Comparison of ENCODE assay signal across 9 cellular contexts in the genomic region with DNA sequence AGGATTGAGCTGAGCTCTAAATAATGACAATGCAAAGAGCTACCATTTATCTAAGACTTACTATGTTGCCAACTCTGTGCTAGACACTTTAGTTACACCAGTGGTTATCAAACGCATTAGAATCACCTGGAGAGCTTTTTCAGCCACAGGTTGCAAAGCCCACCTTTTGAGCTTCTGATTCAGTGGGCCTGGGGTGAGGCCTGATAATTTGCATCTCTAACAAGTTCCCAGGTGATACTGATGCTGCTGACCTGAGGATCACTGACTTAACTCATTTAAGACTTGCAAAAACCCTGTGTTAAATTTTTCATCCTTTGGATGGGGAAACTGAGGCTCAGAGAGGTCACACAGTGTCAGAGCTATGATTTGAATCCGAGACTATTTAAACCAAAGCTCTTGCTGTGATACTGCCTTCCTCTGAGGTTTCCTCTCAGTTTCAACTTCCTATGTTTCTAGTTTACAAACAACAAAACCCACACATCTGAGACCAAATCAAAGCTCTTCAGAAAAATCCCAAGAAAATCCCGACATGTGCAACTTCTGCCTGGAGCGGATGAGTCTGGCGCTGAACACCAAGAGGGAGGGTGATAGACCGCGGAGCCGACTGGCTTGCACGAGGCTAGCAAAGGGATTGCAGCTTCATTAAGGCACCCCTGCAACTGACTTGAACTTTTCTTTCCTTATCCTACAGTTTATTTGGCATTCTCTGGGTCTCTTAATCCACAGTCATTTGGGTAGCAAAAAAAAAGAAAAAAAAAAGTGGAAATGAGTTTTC.
A peak's percentile ranks its signal among the peaks of the same experiment; 100 is the strongest.
DNase-seq lines count a peak whose midpoint lies in the region; ATAC-seq and TF ChIP-seq lines count a peak whose summit lies in the region.
"Had no signal": no experiment of that assay in that cellular context is flagged by ENCODE, and none has a peak within 500 bp of the region (broad histone marks: within the 10 kb centered on the region; RNA-seq: fewer than 3 reads in every experiment).

No MANE protein-coding gene starts in this region.

- H3K27ac ChIP-seq in H9 (ENCODE audit: insufficient read length, low read depth, low read length) (no peak overlapping the region), adrenal gland (peak overlapping the region in 1 of 5 donors; percentile 20), iPS-20b (ENCODE audit: low read length) (peak overlapping the region; percentile 7)

- no peak for ATAC-seq in stimulated activated memory B cell treated with anti-CD40 and anti-IgM and Interleukin-4, amounts not matched to agents 10 μg/mL and 1 μg/mL and 100 μg/mL, for 72 hours
- ATAC-seq in HG03039 (IDR thresholded peaks at IDR 0.05; ENCODE audit: unreplicated experiment), result no peak

- H3K4me3 Mint-ChIP-seq in H9 (peak overlapping the region in 1 of 2 experiments; percentile 3; a peak in 1 of 5 replicates), endothelial cell (ENCODE audit: unreplicated experiment) (no peak overlapping the region)
- H3K4me3 Mint-ChIP-seq in stimulated activated memory B cell treated with anti-CD40 and anti-IgM and Interleukin-4, amounts not matched to agents 10 μg/mL and 1 μg/mL and 100 μg/mL, for 72 hours, result peak overlapping the region; percentile 12

- H3K27me3 ChIP-seq in H9 (ENCODE audit: insufficient read depth, low read length) (no peaks in the 10 kb centered on the region), adrenal gland (peaks cover 6% of the 10 kb centered on the region), iPS-20b (ENCODE audit: insufficient read depth, low read length) (no peaks in the 10 kb centered on the region)

- TF ChIP-seq CTCF in H9 (conservative IDR thresholded peaks at IDR 0.05) (no peak), adrenal gland (IDR thresholded peaks at IDR 0.05) (no peak), endothelial cell (IDR thresholded peaks at IDR 0.05; ENCODE audit: unreplicated experiment) (no peak)

- H3K79me2 ChIP-seq in H9 (ENCODE audit: insufficient read depth, low read length), result no peaks in the 10 kb centered on the region

- no peak overlapping the region for H3K9ac ChIP-seq in H9 (ENCODE audit: extremely low read depth, insufficient read length, low read length)
- peak overlapping the region; percentile 34; the same call in 1 of the 2 replicates for H3K9ac ChIP-seq in iPS-20b (ENCODE audit: low read depth, low read length)

- H3T11ph ChIP-seq in H9 (ENCODE audit: low read length), result peak overlapping the region; percentile 36

- H3K4me3 ChIP-seq in adrenal gland (peak overlapping the region in 2 of 4 donors; percentile 16 to 56), iPS-20b (ENCODE audit: low read length) (no peak overlapping the region)

- H3K27me3 Mint-ChIP-seq in H9 (ENCODE audit: low read depth) (no peaks in the 10 kb centered on the region), endothelial cell (ENCODE audit: unreplicated experiment) (peaks cover 2% of the 10 kb centered on the region)
- H3K27me3 Mint-ChIP-seq in stimulated activated memory B cell treated with anti-CD40 and anti-IgM and Interleukin-4, amounts not matched to agents 10 μg/mL and 1 μg/mL and 100 μg/mL, for 72 hours, result peaks cover 6% of the 10 kb centered on the region

- H3K27ac Mint-ChIP-seq in H9 (peak overlapping the region; percentile 31 to 61 (median 46); a peak in 3 of 7 replicates), endothelial cell (ENCODE audit: unreplicated experiment) (no peak overlapping the region)
- no peak overlapping the region for H3K27ac Mint-ChIP-seq in stimulated activated memory B cell treated with anti-CD40 and anti-IgM and Interleukin-4, amounts not matched to agents 10 μg/mL and 1 μg/mL and 100 μg/mL, for 72 hours

- intact Hi-C loops in adrenal gland (cut with DNase I), result no loop called here

- H3K4me2 ChIP-seq in H9 (ENCODE audit: insufficient read depth, insufficient read length, low read length), result peak overlapping the region; percentile 32

- no peak overlapping the region for H2BK12ac ChIP-seq in H9 (ENCODE audit: insufficient read length, low read depth, low read length)

- H3K4me1 ChIP-seq in H9 (ENCODE audit: insufficient read depth, low read length), result peaks cover 9% of the 10 kb centered on the region; the same call in 1 of the 2 replicates
- H3K4me1 ChIP-seq in adrenal gland (replicated peaks in 1 of 2), result peaks cover 6 to 13% of the 10 kb centered on the region in 2 donors
- peaks cover 20% of the 10 kb centered on the region; the same call in 1 of the 2 replicates for H3K4me1 ChIP-seq in iPS-20b (ENCODE audit: insufficient read depth, low read length)

- no peak overlapping the region for H4K5ac ChIP-seq in H9 (ENCODE audit: insufficient read length, low read depth, low read length)

- no peak overlapping the region for H3K14ac ChIP-seq in H9 (ENCODE audit: insufficient read depth, low read length)

- H3K4ac ChIP-seq in H9 (ENCODE audit: low read depth, low read length), result no peak overlapping the region

- no peak overlapping the region for H2BK15ac ChIP-seq in H9 (ENCODE audit: low read depth, low read length)

- no peak overlapping the region for H4K8ac ChIP-seq in H9 (replicated peaks; ENCODE audit: insufficient read length, low read depth, low read length)

- H2BK5ac ChIP-seq in H9 (ENCODE audit: insufficient read length, low read length), result no peak overlapping the region

- no peak overlapping the region for H2AK5ac ChIP-seq in H9 (ENCODE audit: insufficient read length, low read length)

- WGBS in H9 (ENCODE audit: extremely low coverage, insufficient read length, low lambda C conversion rate), result no CpG with 5 or more reads among the region's 9 CpGs
- WGBS in adrenal gland, 4 donors, result 42 to 59% (median 45%) methylated on average over 9 of the region's 9 CpGs

- no peak overlapping the region for H2BK20ac ChIP-seq in H9 (ENCODE audit: low read depth, low read length, poor library complexity, severe bottlenecking)

- no peaks in the 10 kb centered on the region for H4K20me1 ChIP-seq in H9 (ENCODE audit: control insufficient read depth, insufficient read depth, insufficient read length)

- no peak overlapping the region for H3K23ac ChIP-seq in H9 (ENCODE audit: insufficient read length, low read depth, low read length)

- H3K9me3 ChIP-seq in H9 (ENCODE audit: control insufficient read depth, low read depth, low read length) (no peaks in the 10 kb centered on the region), adrenal gland (replicated peaks in 1 of 3) (no peaks in the 10 kb centered on the region), iPS-20b (ENCODE audit: insufficient read depth, low read depth, low read length) (no peaks in the 10 kb centered on the region)

- H2AFZ ChIP-seq in H9 (ENCODE audit: low read length), result no peak overlapping the region

- TF ChIP-seq POLR2A in adrenal gland (IDR thresholded peaks at IDR 0.05), result no peak

- H3K36me3 Mint-ChIP-seq in H9 (ENCODE audit: insufficient read depth in 1 of 3, low read depth in 3 of 3), result no peaks in the 10 kb centered on the region
- no peaks in the 10 kb centered on the region for H3K36me3 Mint-ChIP-seq in stimulated activated memory B cell treated with anti-CD40 and anti-IgM and Interleukin-4, amounts not matched to agents 10 μg/mL and 1 μg/mL and 100 μg/mL, for 72 hours
- H3K36me3 Mint-ChIP-seq in endothelial cell (ENCODE audit: low read depth, unreplicated experiment), result no peaks in the 10 kb centered on the region

- DNase-seq in H9, result no peak
- DNase-seq in adrenal gland, result peak in 4 of 7 donors; percentile 27 to 30 (median 28)
- no peak for DNase-seq in KBM-7
- no peak for DNase-seq in activated CD4-positive, alpha-beta T cell treated with anti-CD3 and anti-CD28 coated beads for 4 hours
- no peak for DNase-seq in endothelial cell (ENCODE audit: low spot score)
- DNase-seq: NCI-H1930 had no signal

- H3K9me3 Mint-ChIP-seq in H9 (no peaks in the 10 kb centered on the region), endothelial cell (ENCODE audit: unreplicated experiment) (no peaks in the 10 kb centered on the region)
- H3K9me3 Mint-ChIP-seq in stimulated activated memory B cell treated with anti-CD40 and anti-IgM and Interleukin-4, amounts not matched to agents 10 μg/mL and 1 μg/mL and 100 μg/mL, for 72 hours, result no peaks in the 10 kb centered on the region

- H3K36me3 ChIP-seq in adrenal gland (replicated peaks in 1 of 2) (no peaks in the 10 kb centered on the region), iPS-20b (ENCODE audit: insufficient read depth, low read depth, low read length) (no peaks in the 10 kb centered on the region)

- H3K4me1 Mint-ChIP-seq in H9 (peaks cover 27 to 40% of the 10 kb centered on the region in 2 experiments), endothelial cell (ENCODE audit: unreplicated experiment) (peaks cover 24% of the 10 kb centered on the region)
- H3K4me1 Mint-ChIP-seq in stimulated activated memory B cell treated with anti-CD40 and anti-IgM and Interleukin-4, amounts not matched to agents 10 μg/mL and 1 μg/mL and 100 μg/mL, for 72 hours, result peaks cover 19% of the 10 kb centered on the region

- in situ Hi-C loops in KBM-7 (cut with MboI; ENCODE audit: low pct_unique_long_range_greater_than_20kb, low sequenced_read_pairs), result no loop called here

- no peaks in the 10 kb centered on the region for H3K23me2 ChIP-seq in H9 (ENCODE audit: insufficient read length, low read depth, low read length, poor library complexity, severe bottlenecking)

- no peaks in the 10 kb centered on the region for H3K79me1 ChIP-seq in H9 (ENCODE audit: insufficient read depth, low read depth, low read length, poor library complexity, severe bottlenecking)

- no peak overlapping the region for H3K18ac ChIP-seq in H9 (ENCODE audit: insufficient read length, low read depth, low read length)

- H4K91ac ChIP-seq in H9 (ENCODE audit: insufficient read length, low read depth, low read length), result no peak overlapping the region

- H2BK120ac ChIP-seq in H9 (ENCODE audit: low read depth, low read length, poor library complexity, severe bottlenecking), result no peak overlapping the region

- no peak overlapping the region for H3K56ac ChIP-seq in H9 (ENCODE audit: insufficient read length, low read depth, low read length)

Comparison
In these comparisons a context has a peak if more than half of its experiments do, and no peak if none do; other contexts are left out.
1. DNase-seq: peak in adrenal gland (4 of 7); none in H9 (single experiment), KBM-7 (single experiment), activated CD4-positive, alpha-beta T cell treated with anti-CD3 and anti-CD28 coated beads for 4 hours (0 of 2) and endothelial cell (single experiment).
2. H3K27ac Mint-ChIP-seq: peak in H9 (3 of 3); none in stimulated activated memory B cell treated with anti-CD40 and anti-IgM and Interleukin-4, amounts not matched to agents 10 μg/mL and 1 μg/mL and 100 μg/mL, for 72 hours (single experiment) and endothelial cell (single experiment).